Comparison of ENCODE assay signal across 1 cellular context in the genomic region with DNA sequence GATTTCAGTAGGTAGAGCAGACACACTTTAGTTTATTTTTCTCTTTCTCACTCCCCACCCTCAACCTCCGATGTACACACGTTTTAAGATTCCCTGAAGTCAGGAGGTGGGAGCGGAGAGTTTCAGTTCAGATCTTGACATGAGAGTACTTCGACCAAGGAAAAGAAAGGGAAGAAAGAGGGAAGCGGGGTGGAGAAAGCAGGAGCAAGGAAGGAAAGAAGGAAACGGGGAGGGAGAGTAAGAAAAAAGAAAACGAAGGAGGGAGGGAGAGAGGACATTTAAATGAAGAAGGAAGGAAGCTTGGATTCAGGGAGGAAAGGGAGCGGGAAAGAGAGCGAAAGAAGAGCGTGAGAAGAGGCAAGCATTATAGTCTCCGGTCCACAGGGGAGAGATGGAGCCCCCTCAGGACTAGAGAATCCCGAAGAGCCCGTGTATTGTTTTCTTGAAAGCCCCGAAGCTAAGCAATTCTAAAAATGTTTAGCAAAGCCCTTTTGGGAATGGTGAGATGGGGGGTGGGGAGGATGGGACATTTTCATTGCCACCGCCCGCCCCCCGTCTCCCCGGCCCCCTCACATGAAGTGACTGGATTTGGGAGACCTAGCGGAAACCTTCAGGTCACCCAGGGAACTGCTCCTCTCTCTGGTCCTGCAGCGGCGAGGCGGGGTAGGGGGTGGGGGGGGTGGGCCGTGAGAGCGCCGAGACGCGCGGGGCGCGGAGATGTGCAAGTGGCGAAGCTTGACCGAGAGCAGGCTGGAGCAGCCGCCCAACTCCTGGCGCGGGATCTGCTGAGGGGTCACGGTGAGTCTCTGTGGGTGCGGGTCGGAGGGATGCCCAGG.
TF ChIP-seq lines count a peak whose summit lies in the region.

No MANE protein-coding gene starts in this region.

TF ChIP-seq in IMR-90, 13 proteins besides CTCF, POLR2A, EP300 and RAD21:
- TF ChIP-seq FOS (IDR thresholded peaks at IDR 0.05; ENCODE audit: low read depth, low read length) (no peak), CHD1 (IDR thresholded peaks at IDR 0.05; ENCODE audit: low read depth, low read length) (no peak), MAFK (IDR thresholded peaks at IDR 0.05; ENCODE audit: low read depth, low read length) (no peak)
- TF ChIP-seq, protein P1, sequence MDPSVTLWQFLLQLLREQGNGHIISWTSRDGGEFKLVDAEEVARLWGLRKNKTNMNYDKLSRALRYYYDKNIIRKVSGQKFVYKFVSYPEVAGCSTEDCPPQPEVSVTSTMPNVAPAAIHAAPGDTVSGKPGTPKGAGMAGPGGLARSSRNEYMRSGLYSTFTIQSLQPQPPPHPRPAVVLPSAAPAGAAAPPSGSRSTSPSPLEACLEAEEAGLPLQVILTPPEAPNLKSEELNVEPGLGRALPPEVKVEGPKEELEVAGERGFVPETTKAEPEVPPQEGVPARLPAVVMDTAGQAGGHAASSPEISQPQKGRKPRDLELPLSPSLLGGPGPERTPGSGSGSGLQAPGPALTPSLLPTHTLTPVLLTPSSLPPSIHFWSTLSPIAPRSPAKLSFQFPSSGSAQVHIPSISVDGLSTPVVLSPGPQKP (IDR thresholded peaks at IDR 0.05; ENCODE audit: borderline replicate concordance, low read depth, low read length): no peak
TF ChIP-seq in IMR-90: peak in this region for 0.
